ENCODE assay signal across 15 cellular contexts in genomic region chr12:52795332-52795674, GRCh38. TPM values are rescaled to one million over a fixed set of nuclear protein-coding genes. Genes with fewer than 3 reads are reported as not detected.
"Had no signal": no experiment of that assay in that cellular context is flagged by ENCODE, and none has a peak within 500 bp of the region (broad histone marks: within the 10 kb centered on the region; RNA-seq: fewer than 3 reads in every experiment).

No MANE protein-coding gene starts in this region.

RNA-seq across cellular contexts. Expression of gene KRT3, which starts 0.6 kb away (rescaled TPM):
- total RNA-seq: activated B cell treated with CpG ODN at 0.5 μM for 24 hours; activated CD4-positive, alpha-beta memory T cell treated with anti-CD3 and anti-CD28 coated beads for 36 hours; activated CD4-positive, alpha-beta memory T cell treated with anti-CD3 and anti-CD28 coated beads, Interleukin-2, amount 10 ng/mL, durations not matched to agents 7 days and 5 days; activated CD4-positive, alpha-beta T cell treated with anti-CD3 and anti-CD28 coated beads for 36 hours; activated CD4-positive, alpha-beta T cell treated with anti-CD3 and anti-CD28 coated beads, Interleukin-2, amount 10 ng/mL, durations not matched to agents 7 days and 5 days; activated CD8-positive, alpha-beta memory T cell treated with anti-CD3 and anti-CD28 coated beads for 36 hours; activated CD8-positive, alpha-beta memory T cell treated with anti-CD3 and anti-CD28 coated beads, Interleukin-2, amount 10 ng/mL, durations not matched to agents 7 days and 5 days; activated CD8-positive, alpha-beta T cell treated with anti-CD3 and anti-CD28 coated beads for 36 hours; activated CD8-positive, alpha-beta T cell treated with anti-CD3 and anti-CD28 coated beads, Interleukin-2, amount 10 ng/mL, durations not matched to agents 7 days and 5 days; T-cell; T-helper 1 cell treated with Interleukin-12 subunit alpha and Interleukin-12 subunit beta and Interleukin-4 antibody, amounts not matched to agents 30 ng/mL and 1 ng/mL, for 36 hours; T-helper 17 cell; T-helper 2 cell treated with Interferon-gamma antibody and Interleukin-4, amounts not matched to agents 100 ng/mL and 5 ng/mL, for 36 hours; WTC11 had no signal

RNA-seq across cellular contexts. Expression of gene KRT76, which starts 18.2 kb away (rescaled TPM):
- total RNA-seq: activated B cell treated with CpG ODN at 0.5 μM for 24 hours; activated CD4-positive, alpha-beta memory T cell treated with anti-CD3 and anti-CD28 coated beads for 36 hours; activated CD4-positive, alpha-beta memory T cell treated with anti-CD3 and anti-CD28 coated beads, Interleukin-2, amount 10 ng/mL, durations not matched to agents 7 days and 5 days; activated CD4-positive, alpha-beta T cell treated with anti-CD3 and anti-CD28 coated beads for 36 hours; activated CD4-positive, alpha-beta T cell treated with anti-CD3 and anti-CD28 coated beads, Interleukin-2, amount 10 ng/mL, durations not matched to agents 24 days and 14 days; activated CD4-positive, alpha-beta T cell treated with anti-CD3 and anti-CD28 coated beads, Interleukin-2, amount 10 ng/mL, durations not matched to agents 7 days and 5 days; activated CD8-positive, alpha-beta memory T cell treated with anti-CD3 and anti-CD28 coated beads for 36 hours; activated CD8-positive, alpha-beta memory T cell treated with anti-CD3 and anti-CD28 coated beads, Interleukin-2, amount 10 ng/mL, durations not matched to agents 7 days and 5 days; activated CD8-positive, alpha-beta T cell treated with anti-CD3 and anti-CD28 coated beads for 36 hours; activated CD8-positive, alpha-beta T cell treated with anti-CD3 and anti-CD28 coated beads, Interleukin-2, amount 10 ng/mL, durations not matched to agents 7 days and 5 days; T-cell; T-helper 1 cell treated with Interleukin-12 subunit alpha and Interleukin-12 subunit beta and Interleukin-4 antibody, amounts not matched to agents 30 ng/mL and 1 ng/mL, for 36 hours; T-helper 17 cell; T-helper 2 cell treated with Interferon-gamma antibody and Interleukin-4, amounts not matched to agents 100 ng/mL and 5 ng/mL, for 36 hours; WTC11 had no signal

RNA-seq across cellular contexts. Expression of gene KRT4, which starts 18.6 kb away (rescaled TPM):
- total RNA-seq: activated B cell treated with CpG ODN at 0.5 μM for 24 hours; activated CD4-positive, alpha-beta memory T cell treated with anti-CD3 and anti-CD28 coated beads for 36 hours; activated CD4-positive, alpha-beta memory T cell treated with anti-CD3 and anti-CD28 coated beads, Interleukin-2, amount 10 ng/mL, durations not matched to agents 7 days and 5 days; activated CD4-positive, alpha-beta T cell treated with anti-CD3 and anti-CD28 coated beads for 36 hours; activated CD4-positive, alpha-beta T cell treated with anti-CD3 and anti-CD28 coated beads, Interleukin-2, amount 10 ng/mL, durations not matched to agents 24 days and 14 days; activated CD4-positive, alpha-beta T cell treated with anti-CD3 and anti-CD28 coated beads, Interleukin-2, amount 10 ng/mL, durations not matched to agents 7 days and 5 days; activated CD8-positive, alpha-beta memory T cell treated with anti-CD3 and anti-CD28 coated beads for 36 hours; activated CD8-positive, alpha-beta memory T cell treated with anti-CD3 and anti-CD28 coated beads, Interleukin-2, amount 10 ng/mL, durations not matched to agents 7 days and 5 days; activated CD8-positive, alpha-beta T cell treated with anti-CD3 and anti-CD28 coated beads, Interleukin-2, amount 10 ng/mL, durations not matched to agents 7 days and 5 days; T-cell; T-helper 1 cell treated with Interleukin-12 subunit alpha and Interleukin-12 subunit beta and Interleukin-4 antibody, amounts not matched to agents 30 ng/mL and 1 ng/mL, for 36 hours; T-helper 17 cell; T-helper 2 cell treated with Interferon-gamma antibody and Interleukin-4, amounts not matched to agents 100 ng/mL and 5 ng/mL, for 36 hours; WTC11 had no signal

RNA-seq across cellular contexts. Expression of gene KRT79, which starts 38.8 kb away (rescaled TPM):
- total RNA-seq: activated B cell treated with CpG ODN at 0.5 μM for 24 hours; activated CD4-positive, alpha-beta memory T cell treated with anti-CD3 and anti-CD28 coated beads for 36 hours; activated CD4-positive, alpha-beta memory T cell treated with anti-CD3 and anti-CD28 coated beads, Interleukin-2, amount 10 ng/mL, durations not matched to agents 7 days and 5 days; activated CD4-positive, alpha-beta T cell treated with anti-CD3 and anti-CD28 coated beads, Interleukin-2, amount 10 ng/mL, durations not matched to agents 24 days and 14 days; activated CD4-positive, alpha-beta T cell treated with anti-CD3 and anti-CD28 coated beads, Interleukin-2, amount 10 ng/mL, durations not matched to agents 7 days and 5 days; activated CD8-positive, alpha-beta T cell treated with anti-CD3 and anti-CD28 coated beads, Interleukin-2, amount 10 ng/mL, durations not matched to agents 7 days and 5 days; T-helper 1 cell treated with Interleukin-12 subunit alpha and Interleukin-12 subunit beta and Interleukin-4 antibody, amounts not matched to agents 30 ng/mL and 1 ng/mL, for 36 hours; T-helper 17 cell; T-helper 2 cell treated with Interferon-gamma antibody and Interleukin-4, amounts not matched to agents 100 ng/mL and 5 ng/mL, for 36 hours; WTC11 had no signal

RNA-seq across cellular contexts. Expression of gene KRT78, which starts 53.5 kb away (rescaled TPM):
- total RNA-seq: activated B cell treated with CpG ODN at 0.5 μM for 24 hours; activated CD4-positive, alpha-beta memory T cell treated with anti-CD3 and anti-CD28 coated beads for 36 hours; activated CD4-positive, alpha-beta memory T cell treated with anti-CD3 and anti-CD28 coated beads, Interleukin-2, amount 10 ng/mL, durations not matched to agents 7 days and 5 days; activated CD4-positive, alpha-beta T cell treated with anti-CD3 and anti-CD28 coated beads for 36 hours; activated CD4-positive, alpha-beta T cell treated with anti-CD3 and anti-CD28 coated beads, Interleukin-2, amount 10 ng/mL, durations not matched to agents 24 days and 14 days; activated CD4-positive, alpha-beta T cell treated with anti-CD3 and anti-CD28 coated beads, Interleukin-2, amount 10 ng/mL, durations not matched to agents 7 days and 5 days; activated CD8-positive, alpha-beta memory T cell treated with anti-CD3 and anti-CD28 coated beads for 36 hours; activated CD8-positive, alpha-beta memory T cell treated with anti-CD3 and anti-CD28 coated beads, Interleukin-2, amount 10 ng/mL, durations not matched to agents 7 days and 5 days; activated CD8-positive, alpha-beta T cell treated with anti-CD3 and anti-CD28 coated beads for 36 hours; activated CD8-positive, alpha-beta T cell treated with anti-CD3 and anti-CD28 coated beads, Interleukin-2, amount 10 ng/mL, durations not matched to agents 7 days and 5 days; T-cell; T-helper 1 cell treated with Interleukin-12 subunit alpha and Interleukin-12 subunit beta and Interleukin-4 antibody, amounts not matched to agents 30 ng/mL and 1 ng/mL, for 36 hours; T-helper 17 cell; T-helper 2 cell treated with Interferon-gamma antibody and Interleukin-4, amounts not matched to agents 100 ng/mL and 5 ng/mL, for 36 hours; WTC11 had no signal
